2 cellular contexts compared by ENCODE assay signal in the genomic region with DNA sequence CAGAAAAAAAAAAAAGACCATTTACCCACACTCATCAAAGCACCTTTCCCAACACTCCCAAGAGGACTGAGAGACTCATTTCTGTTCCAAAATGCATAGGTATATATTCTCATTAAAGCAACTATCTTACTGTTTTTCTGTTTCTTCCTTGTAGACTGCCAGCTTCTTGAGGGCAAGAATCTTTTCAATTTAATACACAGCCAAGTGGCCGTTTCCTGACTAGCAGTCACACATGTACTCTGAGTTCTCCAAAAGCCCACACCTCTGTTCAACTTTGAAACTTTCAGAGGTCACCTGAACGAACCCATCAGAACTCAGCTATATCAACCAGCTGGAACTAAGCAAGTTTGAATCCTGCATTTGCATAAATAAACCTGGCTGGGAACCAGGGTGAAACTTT.
A peak's percentile ranks its signal among the peaks of the same experiment; 100 is the strongest.
TF ChIP-seq lines count a peak whose summit lies in the region.

No MANE protein-coding gene starts in this region.

TF ChIP-seq in GM23338, 12 proteins besides CTCF, POLR2A, EP300 and RAD21:
- TF ChIP-seq, protein P1, sequence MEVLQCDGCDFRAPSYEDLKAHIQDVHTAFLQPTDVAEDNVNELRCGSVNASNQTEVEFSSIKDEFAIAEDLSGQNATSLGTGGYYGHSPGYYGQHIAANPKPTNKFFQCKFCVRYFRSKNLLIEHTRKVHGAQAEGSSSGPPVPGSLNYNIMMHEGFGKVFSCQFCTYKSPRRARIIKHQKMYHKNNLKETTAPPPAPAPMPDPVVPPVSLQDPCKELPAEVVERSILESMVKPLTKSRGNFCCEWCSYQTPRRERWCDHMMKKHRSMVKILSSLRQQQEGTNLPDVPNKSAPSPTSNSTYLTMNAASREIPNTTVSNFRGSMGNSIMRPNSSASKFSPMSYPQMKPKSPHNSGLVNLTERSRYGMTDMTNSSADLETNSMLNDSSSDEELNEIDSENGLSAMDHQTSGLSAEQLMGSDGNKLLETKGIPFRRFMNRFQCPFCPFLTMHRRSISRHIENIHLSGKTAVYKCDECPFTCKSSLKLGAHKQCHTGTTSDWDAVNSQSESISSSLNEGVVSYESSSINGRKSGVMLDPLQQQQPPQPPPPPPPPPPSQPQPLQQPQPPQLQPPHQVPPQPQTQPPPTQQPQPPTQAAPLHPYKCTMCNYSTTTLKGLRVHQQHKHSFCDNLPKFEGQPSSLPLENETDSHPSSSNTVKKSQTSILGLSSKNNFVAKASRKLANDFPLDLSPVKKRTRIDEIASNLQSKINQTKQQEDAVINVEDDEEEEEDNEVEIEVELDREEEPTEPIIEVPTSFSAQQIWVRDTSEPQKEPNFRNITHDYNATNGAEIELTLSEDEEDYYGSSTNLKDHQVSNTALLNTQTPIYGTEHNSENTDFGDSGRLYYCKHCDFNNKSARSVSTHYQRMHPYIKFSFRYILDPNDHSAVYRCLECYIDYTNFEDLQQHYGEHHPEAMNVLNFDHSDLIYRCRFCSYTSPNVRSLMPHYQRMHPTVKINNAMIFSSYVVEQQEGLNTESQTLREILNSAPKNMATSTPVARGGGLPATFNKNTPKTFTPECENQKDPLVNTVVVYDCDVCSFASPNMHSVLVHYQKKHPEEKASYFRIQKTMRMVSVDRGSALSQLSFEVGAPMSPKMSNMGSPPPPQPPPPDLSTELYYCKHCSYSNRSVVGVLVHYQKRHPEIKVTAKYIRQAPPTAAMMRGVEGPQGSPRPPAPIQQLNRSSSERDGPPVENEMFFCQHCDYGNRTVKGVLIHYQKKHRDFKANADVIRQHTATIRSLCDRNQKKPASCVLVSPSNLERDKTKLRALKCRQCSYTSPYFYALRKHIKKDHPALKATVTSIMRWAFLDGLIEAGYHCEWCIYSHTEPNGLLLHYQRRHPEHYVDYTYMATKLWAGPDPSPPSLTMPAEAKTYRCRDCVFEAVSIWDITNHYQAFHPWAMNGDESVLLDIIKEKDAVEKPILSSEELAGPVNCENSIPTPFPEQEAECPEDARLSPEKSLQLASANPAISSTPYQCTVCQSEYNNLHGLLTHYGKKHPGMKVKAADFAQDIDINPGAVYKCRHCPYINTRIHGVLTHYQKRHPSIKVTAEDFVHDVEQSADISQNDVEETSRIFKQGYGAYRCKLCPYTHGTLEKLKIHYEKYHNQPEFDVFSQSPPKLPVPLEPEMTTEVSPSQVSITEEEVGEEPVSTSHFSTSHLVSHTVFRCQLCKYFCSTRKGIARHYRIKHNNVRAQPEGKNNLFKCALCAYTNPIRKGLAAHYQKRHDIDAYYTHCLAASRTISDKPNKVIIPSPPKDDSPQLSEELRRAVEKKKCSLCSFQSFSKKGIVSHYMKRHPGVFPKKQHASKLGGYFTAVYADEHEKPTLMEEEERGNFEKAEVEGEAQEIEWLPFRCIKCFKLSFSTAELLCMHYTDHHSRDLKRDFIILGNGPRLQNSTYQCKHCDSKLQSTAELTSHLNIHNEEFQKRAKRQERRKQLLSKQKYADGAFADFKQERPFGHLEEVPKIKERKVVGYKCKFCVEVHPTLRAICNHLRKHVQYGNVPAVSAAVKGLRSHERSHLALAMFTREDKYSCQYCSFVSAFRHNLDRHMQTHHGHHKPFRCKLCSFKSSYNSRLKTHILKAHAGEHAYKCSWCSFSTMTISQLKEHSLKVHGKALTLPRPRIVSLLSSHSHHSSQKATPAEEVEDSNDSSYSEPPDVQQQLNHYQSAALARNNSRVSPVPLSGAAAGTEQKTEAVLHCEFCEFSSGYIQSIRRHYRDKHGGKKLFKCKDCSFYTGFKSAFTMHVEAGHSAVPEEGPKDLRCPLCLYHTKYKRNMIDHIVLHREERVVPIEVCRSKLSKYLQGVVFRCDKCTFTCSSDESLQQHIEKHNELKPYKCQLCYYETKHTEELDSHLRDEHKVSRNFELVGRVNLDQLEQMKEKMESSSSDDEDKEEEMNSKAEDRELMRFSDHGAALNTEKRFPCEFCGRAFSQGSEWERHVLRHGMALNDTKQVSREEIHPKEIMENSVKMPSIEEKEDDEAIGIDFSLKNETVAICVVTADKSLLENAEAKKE (CRISPR knock-in tag; IDR thresholded peaks at IDR 0.05), result no peak

TF ChIP-seq in K562, 482 proteins besides CTCF, POLR2A, EP300 and RAD21 (continued from another document):
- TF ChIP-seq, protein P2, sequence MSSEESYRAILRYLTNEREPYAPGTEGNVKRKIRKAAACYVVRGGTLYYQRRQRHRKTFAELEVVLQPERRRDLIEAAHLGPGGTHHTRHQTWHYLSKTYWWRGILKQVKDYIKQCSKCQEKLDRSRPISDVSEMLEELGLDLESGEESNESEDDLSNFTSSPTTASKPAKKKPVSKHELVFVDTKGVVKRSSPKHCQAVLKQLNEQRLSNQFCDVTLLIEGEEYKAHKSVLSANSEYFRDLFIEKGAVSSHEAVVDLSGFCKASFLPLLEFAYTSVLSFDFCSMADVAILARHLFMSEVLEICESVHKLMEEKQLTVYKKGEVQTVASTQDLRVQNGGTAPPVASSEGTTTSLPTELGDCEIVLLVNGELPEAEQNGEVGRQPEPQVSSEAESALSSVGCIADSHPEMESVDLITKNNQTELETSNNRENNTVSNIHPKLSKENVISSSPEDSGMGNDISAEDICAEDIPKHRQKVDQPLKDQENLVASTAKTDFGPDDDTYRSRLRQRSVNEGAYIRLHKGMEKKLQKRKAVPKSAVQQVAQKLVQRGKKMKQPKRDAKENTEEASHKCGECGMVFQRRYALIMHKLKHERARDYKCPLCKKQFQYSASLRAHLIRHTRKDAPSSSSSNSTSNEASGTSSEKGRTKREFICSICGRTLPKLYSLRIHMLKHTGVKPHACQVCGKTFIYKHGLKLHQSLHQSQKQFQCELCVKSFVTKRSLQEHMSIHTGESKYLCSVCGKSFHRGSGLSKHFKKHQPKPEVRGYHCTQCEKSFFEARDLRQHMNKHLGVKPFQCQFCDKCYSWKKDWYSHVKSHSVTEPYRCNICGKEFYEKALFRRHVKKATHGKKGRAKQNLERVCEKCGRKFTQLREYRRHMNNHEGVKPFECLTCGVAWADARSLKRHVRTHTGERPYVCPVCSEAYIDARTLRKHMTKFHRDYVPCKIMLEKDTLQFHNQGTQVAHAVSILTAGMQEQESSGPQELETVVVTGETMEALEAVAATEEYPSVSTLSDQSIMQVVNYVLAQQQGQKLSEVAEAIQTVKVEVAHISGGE (CRISPR knock-in tag; IDR thresholded peaks at IDR 0.05), result 0 out of 6 replicates have a peak, but pooled peaks of 1 of the 3 experiments have one; percentile 24
- no peak for TF ChIP-seq ZNF274 (IDR thresholded peaks at IDR 0.05; ENCODE audit: borderline replicate concordance, low read depth, low read length)
